In the genomic region with DNA sequence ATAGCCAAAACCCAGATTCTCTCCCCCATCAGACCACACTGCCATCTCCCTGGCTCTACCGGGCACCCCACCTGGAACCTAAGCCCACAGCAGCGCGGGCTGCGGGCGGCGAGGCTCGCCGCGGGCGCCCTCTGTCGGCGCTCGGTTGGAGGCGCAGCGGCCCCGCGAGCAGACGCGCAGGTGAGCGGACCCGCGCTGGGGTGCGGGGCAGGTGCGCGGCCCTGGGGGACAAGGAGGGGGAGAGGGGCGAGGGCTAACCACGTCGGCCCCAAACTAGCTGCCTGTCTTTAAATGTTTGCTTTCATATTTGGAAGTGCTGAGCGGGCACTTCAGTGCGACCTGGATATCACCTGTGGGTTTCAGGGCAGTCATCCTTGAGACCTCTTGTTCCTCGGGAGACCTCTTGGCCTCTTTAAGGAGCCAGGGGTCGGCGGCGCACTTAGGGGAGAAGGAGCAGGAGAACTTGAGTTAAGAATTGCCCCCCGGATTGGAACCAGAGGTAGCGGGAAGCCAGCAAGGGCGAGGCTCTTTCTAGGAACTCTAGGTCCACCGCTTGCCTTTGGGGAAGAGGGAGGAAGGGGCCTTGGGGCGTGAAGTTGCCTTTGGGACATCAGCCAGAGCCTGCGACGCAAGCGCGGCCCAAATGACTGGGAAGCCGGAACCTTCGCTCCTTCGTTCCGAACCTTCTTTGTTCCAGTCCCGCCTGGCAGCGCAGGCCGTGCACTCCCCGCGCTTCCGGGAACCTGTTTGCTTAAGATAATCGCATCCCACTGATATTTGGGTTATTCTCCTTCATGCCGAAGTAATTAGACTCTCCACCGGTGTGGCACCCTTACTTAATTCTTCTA, we compare ENCODE assay signal across 8 cellular contexts.
DNase-seq lines count a peak whose midpoint lies in the region; FAIRE-seq and TF ChIP-seq lines count a peak whose summit lies in the region.

No MANE protein-coding gene starts in this region.

- peak overlapping the region; percentile 28 for H3K4me3 Mint-ChIP-seq in activated CD4-positive, alpha-beta memory T cell treated with anti-CD3 and anti-CD28 coated beads, Interleukin-2, amount 10 ng/mL, durations not matched to agents 7 days and 5 days

- TF ChIP-seq EP300 in neural cell (conservative IDR thresholded peaks at IDR 0.05; ENCODE audit: poor library complexity, severe bottlenecking), result no peak

- H3K9me3 ChIP-seq in MM.1S (replicated peaks; ENCODE audit: insufficient read depth, low read length) (no peaks in the 10 kb centered on the region), neural cell (ENCODE audit: low read length) (no peaks in the 10 kb centered on the region)

- no peaks in the 10 kb centered on the region for H3K4me1 ChIP-seq in MM.1S (ENCODE audit: low read length)

- no peak overlapping the region for H3K9ac ChIP-seq in MM.1S (ENCODE audit: low read length)
- no peak overlapping the region for H3K9ac ChIP-seq in neural cell (ENCODE audit: low read length)

- peaks cover 9% of the 10 kb centered on the region for H3K27me3 ChIP-seq in H7 (ENCODE audit: control insufficient read depth, insufficient read depth, low read length)
- no peaks in the 10 kb centered on the region for H3K27me3 ChIP-seq in MM.1S (replicated peaks; ENCODE audit: insufficient read depth, low read length)
- no peaks in the 10 kb centered on the region for H3K27me3 ChIP-seq in neural cell (ENCODE audit: insufficient read depth, low read depth, low read length)

- POLR2A ChIA-PET in activated CD4-positive, alpha-beta memory T cell treated with anti-CD3 and anti-CD28 coated beads, Interleukin-2, amount 10 ng/mL, durations not matched to agents 7 days and 5 days (lab: Charles Lee), result no interaction called here

- peak; percentile 86 for TF ChIP-seq CTCF in GM12872 (IDR thresholded peaks at IDR 0.05; ENCODE audit: insufficient read depth, low read depth, low read length)
- peak; percentile 91 for TF ChIP-seq CTCF in MM.1S (IDR thresholded peaks at IDR 0.05; ENCODE audit: low read length)
- TF ChIP-seq CTCF in epithelial cell of proximal tubule (conservative IDR thresholded peaks at IDR 0.05; ENCODE audit: low read depth, low read length), result peak; percentile 68
- TF ChIP-seq CTCF in neural cell (IDR thresholded peaks at IDR 0.05; ENCODE audit: poor library complexity, severe bottlenecking), result peak; percentile 11

- H3K27ac ChIP-seq in MM.1S (ENCODE audit: low read length), result no peak overlapping the region
- no peak overlapping the region for H3K27ac ChIP-seq in neural cell (ENCODE audit: low read length)

- H3K27ac Mint-ChIP-seq in activated CD4-positive, alpha-beta memory T cell treated with anti-CD3 and anti-CD28 coated beads, Interleukin-2, amount 10 ng/mL, durations not matched to agents 7 days and 5 days, result no peak overlapping the region

- peak overlapping the region; percentile 55 for H2AFZ ChIP-seq in MM.1S (ENCODE audit: low read length)
- H2AFZ ChIP-seq in neural cell (ENCODE audit: low read depth, low read length), result no peak overlapping the region

- DNase-seq in H7, result peak; percentile 88
- peak; percentile 43 for DNase-seq in MM.1S
- peak; percentile 38 for DNase-seq in activated CD4-positive, alpha-beta memory T cell treated with anti-CD3 and anti-CD28 coated beads, Interleukin-2, amount 10 ng/mL, durations not matched to agents 7 days and 5 days
- DNase-seq in epithelial cell of proximal tubule (ENCODE audit: low read depth), result no peak
- peak; percentile 57 for DNase-seq in urothelium cell line (ENCODE audit: low spot score)
- no peak for DNase-seq in inferior parietal cortex (ENCODE audit: extremely low spot score)

- FAIRE-seq in urothelium cell line (lab: Jason Lieb, UNC), result no peak

- peaks cover 4% of the 10 kb centered on the region for H3K4me1 Mint-ChIP-seq in activated CD4-positive, alpha-beta memory T cell treated with anti-CD3 and anti-CD28 coated beads, Interleukin-2, amount 10 ng/mL, durations not matched to agents 7 days and 5 days

- H3K4me3 ChIP-seq in H7 (ENCODE audit: insufficient read depth, low read depth, low read length) (peak overlapping the region; percentile 46), MM.1S (ENCODE audit: low read length) (peak overlapping the region; percentile 54), epithelial cell of proximal tubule (ENCODE audit: low read depth, low read length) (peak overlapping the region; percentile 51), neural cell (ENCODE audit: low read length) (no peak overlapping the region)

- H3K36me3 Mint-ChIP-seq in activated CD4-positive, alpha-beta memory T cell treated with anti-CD3 and anti-CD28 coated beads, Interleukin-2, amount 10 ng/mL, durations not matched to agents 7 days and 5 days (ENCODE audit: low read depth), result no peaks in the 10 kb centered on the region

- H4K20me1 ChIP-seq in MM.1S (ENCODE audit: insufficient read depth, low read length) (no peaks in the 10 kb centered on the region), neural cell (ENCODE audit: insufficient read depth) (no peaks in the 10 kb centered on the region)

- H3F3A ChIP-seq in MM.1S (ENCODE audit: insufficient read depth, low read length), result 0 out of 2 replicates have a peak, but pooled peaks cover 4% of the 10 kb centered on the region
- H3F3A ChIP-seq in neural cell (ENCODE audit: insufficient read depth, low read length, poor library complexity, severe bottlenecking), result no peaks in the 10 kb centered on the region

- H3K36me3 ChIP-seq in H7 (replicated peaks; ENCODE audit: control insufficient read depth, insufficient read depth, low read length) (no peaks in the 10 kb centered on the region), MM.1S (replicated peaks; ENCODE audit: insufficient read depth, low read length) (no peaks in the 10 kb centered on the region), neural cell (ENCODE audit: insufficient read depth, low read length) (no peaks in the 10 kb centered on the region)

- peak overlapping the region; percentile 84 for H3K4me2 ChIP-seq in MM.1S (ENCODE audit: low read depth, low read length)
- H3K4me2 ChIP-seq in neural cell (ENCODE audit: low read length), result no peak overlapping the region

- TF ChIP-seq RAD21 in neural cell (conservative IDR thresholded peaks at IDR 0.05), result no peak

- peaks cover 29% of the 10 kb centered on the region for H3K27me3 Mint-ChIP-seq in activated CD4-positive, alpha-beta memory T cell treated with anti-CD3 and anti-CD28 coated beads, Interleukin-2, amount 10 ng/mL, durations not matched to agents 7 days and 5 days

- CTCF ChIA-PET in activated CD4-positive, alpha-beta memory T cell treated with anti-CD3 and anti-CD28 coated beads, Interleukin-2, amount 10 ng/mL, durations not matched to agents 7 days and 5 days (lab: Charles Lee), result interaction anchor here (1.1 to 2.3 kb wide), 7 partner anchors 8 to 410 kb away, joined by 3 to 9 read pairs (median 7); no protein-coding TSS in a partner anchor

- no peaks in the 10 kb centered on the region for H3K9me3 Mint-ChIP-seq in activated CD4-positive, alpha-beta memory T cell treated with anti-CD3 and anti-CD28 coated beads, Interleukin-2, amount 10 ng/mL, durations not matched to agents 7 days and 5 days

- no peaks in the 10 kb centered on the region for H3K79me2 ChIP-seq in MM.1S (ENCODE audit: low read length)
- H3K79me2 ChIP-seq in neural cell (replicated peaks; ENCODE audit: insufficient read depth, low read length), result no peaks in the 10 kb centered on the region

- H3K9me2 ChIP-seq in MM.1S (replicated peaks; ENCODE audit: insufficient read depth, low read length), result no peaks in the 10 kb centered on the region
- no peaks in the 10 kb centered on the region for H3K9me2 ChIP-seq in neural cell (ENCODE audit: insufficient read depth, low read length)

TF ChIP-seq in neural cell, 6 proteins besides CTCF, POLR2A, EP300 and RAD21:
- no peak for TF ChIP-seq TAF1 (IDR thresholded peaks at IDR 0.05; ENCODE audit: low read depth)

Comparison
In these comparisons a context has a peak if more than half of its experiments do, and no peak if none do; other contexts are left out.
1. CTCF ChIP-seq: peak in every context shown above with its lines; median percentile 91 in MM.1S; 86 in GM12872; 68 in epithelial cell of proximal tubule; 11 in neural cell.
2. DNase-seq: peak in H7 (single experiment), MM.1S (single experiment), activated CD4-positive, alpha-beta memory T cell treated with anti-CD3 and anti-CD28 coated beads, Interleukin-2, amount 10 ng/mL, durations not matched to agents 7 days and 5 days (single experiment) and urothelium cell line (single experiment); none in epithelial cell of proximal tubule (single experiment) and inferior parietal cortex (single experiment).